In genomic region chr6:20688710-20689500, GRCh38 we compare ENCODE assay signal across 8 cellular contexts.
DNase-seq lines count a peak whose midpoint lies in the region; ATAC-seq, FAIRE-seq and TF ChIP-seq lines count a peak whose summit lies in the region.

No MANE protein-coding gene starts in this region.

- peak overlapping the region in 1 of 3 donors; percentile 3 for H3K27ac Mint-ChIP-seq in CD4-positive, CD25-positive, alpha-beta regulatory T cell
- H3K27ac Mint-ChIP-seq in natural killer cell = peak overlapping the region; percentile 0 to 6

- intact Hi-C loops in Panc1 (cut with micrococcal nuclease; ENCODE audit: unreplicated experiment) (no loop called here), natural killer cell (cut with micrococcal nuclease) (no loop called here)

- peak overlapping the region; percentile 56 for H3K4me3 ChIP-seq in CD4-positive, CD25-positive, alpha-beta regulatory T cell (ENCODE audit: low read depth, low read length)
- H3K4me3 ChIP-seq in Panc1 (ENCODE audit: low read depth in 2 of 2, low read length in 2 of 2) = no peak overlapping the region
- no peak overlapping the region for H3K4me3 ChIP-seq in BE2C (ENCODE audit: low read depth, low read length)
- no peak overlapping the region for H3K4me3 ChIP-seq in Peyer's patch

- peaks cover 24 to 51% (median 46%) of the 10 kb centered on the region in 4 donors for H3K4me1 Mint-ChIP-seq in CD4-positive, CD25-positive, alpha-beta regulatory T cell
- peaks cover 36 to 41% of the 10 kb centered on the region in 2 donors for H3K4me1 Mint-ChIP-seq in natural killer cell

- no TSS peak for BruUV-seq in Panc1 (replicated peaks; lab: Mats Ljungman, UMichigan)

- TF ChIP-seq POLR2A in Peyer's patch (IDR thresholded peaks at IDR 0.05) = no peak

- in situ Hi-C loops in Panc1 (cut with HindIII; ENCODE audit: low pct_unique_long_range_greater_than_20kb, low sequenced_read_pairs) = no loop called here

- no peaks in the 10 kb centered on the region for H3K36me3 Mint-ChIP-seq in CD4-positive, CD25-positive, alpha-beta regulatory T cell
- H3K36me3 Mint-ChIP-seq in natural killer cell = no peaks in the 10 kb centered on the region

- H3K27me3 ChIP-seq in CD4-positive, CD25-positive, alpha-beta regulatory T cell (ENCODE audit: control insufficient read depth, insufficient read depth, low read length) = no peaks in the 10 kb centered on the region
- H3K27me3 ChIP-seq in Panc1 (ENCODE audit: control insufficient read depth, insufficient read depth, low read length) (no peaks in the 10 kb centered on the region), BE2C (no peaks in the 10 kb centered on the region), Peyer's patch (no peaks in the 10 kb centered on the region)

- no peaks in the 10 kb centered on the region for H3K9me3 ChIP-seq in CD4-positive, CD25-positive, alpha-beta regulatory T cell (ENCODE audit: control insufficient read depth in 2 of 2, low read length in 2 of 2)
- no peaks in the 10 kb centered on the region for H3K9me3 ChIP-seq in Panc1 (ENCODE audit: control insufficient read depth, insufficient read depth, low read depth, low read length)
- no peaks in the 10 kb centered on the region for H3K9me3 ChIP-seq in BE2C
- no peaks in the 10 kb centered on the region for H3K9me3 ChIP-seq in Peyer's patch

- no peak overlapping the region for H3K27ac ChIP-seq in CD4-positive, CD25-positive, alpha-beta regulatory T cell (ENCODE audit: insufficient read depth, low read length, poor library complexity, severe bottlenecking)
- H3K27ac ChIP-seq in Panc1 (ENCODE audit: low read length) (peak overlapping the region; percentile 21; the same call in 1 of the 2 replicates), Peyer's patch (no peak overlapping the region)

- no peak for TF ChIP-seq CTCF in Panc1 (IDR thresholded peaks at IDR 0.05)
- no peak for TF ChIP-seq CTCF in natural killer cell (IDR thresholded peaks at IDR 0.05)
- no peak for TF ChIP-seq CTCF in BE2C (IDR thresholded peaks at IDR 0.05; ENCODE audit: low read depth, low read length)
- TF ChIP-seq CTCF in Peyer's patch (IDR thresholded peaks at IDR 0.05) = no peak

- peak; percentile 75 to 78 for ATAC-seq in CD4-positive, CD25-positive, alpha-beta regulatory T cell (ENCODE audit: low read depth in 2 of 2)
- ATAC-seq in HG03097 (IDR thresholded peaks at IDR 0.05; ENCODE audit: low FRiP score, unreplicated experiment) = peak; percentile 83
- peak; percentile 60 for ATAC-seq in Panc1
- peak; percentile 41 to 69 (median 59) for ATAC-seq in natural killer cell

- peak overlapping the region in 3 of 4 donors; percentile 9 to 44 (median 22) for H3K4me3 Mint-ChIP-seq in CD4-positive, CD25-positive, alpha-beta regulatory T cell
- no peak overlapping the region for H3K4me3 Mint-ChIP-seq in natural killer cell

- CTCF ChIA-PET in Panc1 (lab: Charles Lee) = no interaction called here

- H3K27me3 Mint-ChIP-seq in CD4-positive, CD25-positive, alpha-beta regulatory T cell = no peaks in the 10 kb centered on the region
- H3K27me3 Mint-ChIP-seq in natural killer cell (ENCODE audit: low read depth in 2 of 2) = no peaks in the 10 kb centered on the region

- POLR2A ChIA-PET in Panc1 (lab: Charles Lee) = no interaction called here

- peaks cover 17% of the 10 kb centered on the region for H3K4me1 ChIP-seq in CD4-positive, CD25-positive, alpha-beta regulatory T cell (ENCODE audit: control insufficient read depth, insufficient read depth, low read length, poor library complexity, severe bottlenecking)
- H3K4me1 ChIP-seq in Panc1 (ENCODE audit: control insufficient read depth, insufficient read depth, low read length) (peaks cover 8% of the 10 kb centered on the region), BE2C (peaks cover 10% of the 10 kb centered on the region; the same call in 1 of the 2 replicates), Peyer's patch (no peaks in the 10 kb centered on the region)

- no peaks in the 10 kb centered on the region for H3K36me3 ChIP-seq in CD4-positive, CD25-positive, alpha-beta regulatory T cell (ENCODE audit: control insufficient read depth, insufficient read depth, low read length)
- H3K36me3 ChIP-seq in Panc1 (ENCODE audit: control insufficient read depth, insufficient read depth, low read length) (no peaks in the 10 kb centered on the region), BE2C (no peaks in the 10 kb centered on the region), Peyer's patch (no peaks in the 10 kb centered on the region)

- DNase-seq in CD4-positive, CD25-positive, alpha-beta regulatory T cell = peak in 2 of 3 donors; percentile 15 to 81
- DNase-seq in GM19239 (ENCODE audit: insufficient read length, low spot score) (no peak), Panc1 (ENCODE audit: low read depth, low spot score) (no peak), natural killer cell (no peak), BE2C (no peak), Peyer's patch (no peak)
- no peak for DNase-seq in stimulated activated CD8-positive, alpha-beta memory T cell treated with anti-CD3 and anti-CD28 coated beads, Interleukin-4, amount 100 ng/mL, for 48 hours

- FAIRE-seq in GM19239 (lab: Jason Lieb, UNC) = peak; percentile 86

- no peaks in the 10 kb centered on the region for H3K9me3 Mint-ChIP-seq in CD4-positive, CD25-positive, alpha-beta regulatory T cell
- H3K9me3 Mint-ChIP-seq in natural killer cell = no peaks in the 10 kb centered on the region

Comparison
In these comparisons a context has a peak if more than half of its experiments do, and no peak if none do; other contexts are left out.
1. DNase-seq: peak in CD4-positive, CD25-positive, alpha-beta regulatory T cell (2 of 3); none in GM19239 (single experiment), Panc1 (single experiment), natural killer cell (single experiment), BE2C (single experiment), stimulated activated CD8-positive, alpha-beta memory T cell treated with anti-CD3 and anti-CD28 coated beads, Interleukin-4, amount 100 ng/mL, for 48 hours (single experiment) and Peyer's patch (0 of 3).
2. Peak in every context shown above with its lines, with median percentiles within 50 percentile points of each other: ATAC-seq.